Comparison of ENCODE assay signal across 10 cellular contexts in the genomic region with DNA sequence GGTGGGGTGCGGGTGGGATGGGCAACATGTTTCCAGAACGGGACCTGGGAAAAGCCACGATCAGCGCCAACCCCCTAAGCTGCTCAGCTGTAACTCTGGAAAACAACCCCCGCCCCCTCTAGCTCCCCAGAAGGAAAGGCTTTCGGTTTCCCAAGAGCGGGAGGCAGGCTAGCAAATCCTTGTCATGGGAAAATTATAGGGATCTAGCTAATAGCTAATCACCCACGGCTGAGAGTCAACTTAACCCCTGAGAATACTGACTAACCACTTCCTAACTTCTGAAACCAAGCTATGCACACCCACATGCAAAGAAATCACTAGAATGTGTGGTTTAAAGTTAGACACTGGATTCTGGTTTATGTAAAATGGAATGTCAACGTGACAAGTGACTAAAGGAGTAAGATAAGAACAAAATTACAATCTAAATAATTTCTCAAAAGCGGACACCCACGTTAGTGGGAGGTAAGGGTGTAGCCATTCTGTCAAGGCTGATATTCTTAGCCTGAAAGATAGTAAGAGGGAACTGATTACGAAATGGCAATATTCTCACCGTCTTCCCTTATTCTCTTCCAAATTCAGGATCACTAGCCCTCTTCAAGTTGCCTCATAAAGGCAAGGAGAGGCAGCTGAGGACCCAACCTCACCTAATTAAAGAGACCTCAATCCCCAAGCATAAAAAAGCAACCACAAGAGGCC. TPM values are rescaled to one million over a fixed set of nuclear protein-coding genes. Genes with fewer than 3 reads are reported as not detected.
A peak's percentile ranks its signal among the peaks of the same experiment; 100 is the strongest.
DNase-seq lines count a peak whose midpoint lies in the region; ATAC-seq, FAIRE-seq and TF ChIP-seq lines count a peak whose summit lies in the region.
"Had no signal": no experiment of that assay in that cellular context is flagged by ENCODE, and none has a peak within 500 bp of the region (broad histone marks: within the 10 kb centered on the region; RNA-seq: fewer than 3 reads in every experiment).

No MANE protein-coding gene starts in this region.

- peak overlapping the region in 1 of 2 experiments; percentile 30; a peak in 2 of 6 replicates for H3K27ac ChIP-seq in A549
- H3K27ac ChIP-seq in duodenal mucosa (ENCODE audit: low read depth, low read length) = peak overlapping the region; percentile 16

- H3K36me3 ChIP-seq in duodenal mucosa (ENCODE audit: control insufficient read depth in 1 of 2, insufficient read depth in 2 of 2, low read length in 2 of 2) = peaks cover 38 to 67% of the 10 kb centered on the region in 2 donors

- no peaks in the 10 kb centered on the region for H3K9me3 ChIP-seq in A549
- H3K9me3 ChIP-seq in duodenal mucosa (ENCODE audit: control insufficient read depth in 1 of 2, low read length in 2 of 2) = no peaks in the 10 kb centered on the region

- no peak for FAIRE-seq in A549 (lab: Jason Lieb, UNC)
- FAIRE-seq: TTC549 had no signal

- 0 out of 3 replicates have a peak overlapping the region, but pooled peaks have one; percentile 2 for H3K4me2 ChIP-seq in A549

- peaks cover 93% of the 10 kb centered on the region for H3K4me1 Mint-ChIP-seq in neural crest cell
- no peaks in the 10 kb centered on the region for H3K4me1 Mint-ChIP-seq in activated naive CD8-positive, alpha-beta T cell treated with anti-CD3 and anti-CD28 coated beads for 36 hours

- no peaks in the 10 kb centered on the region for H3K27me3 Mint-ChIP-seq in neural crest cell (ENCODE audit: low read depth)
- peaks cover 40% of the 10 kb centered on the region for H3K27me3 Mint-ChIP-seq in activated naive CD8-positive, alpha-beta T cell treated with anti-CD3 and anti-CD28 coated beads for 36 hours

- DNase-seq in A549 (ENCODE audit: low read depth in 1 of 2, low spot score in 1 of 2) (no peak), neural crest cell (ENCODE audit: low read depth, low spot score) (no peak), NCI-H2171 (lab: John Stamatoyannopoulos, UW) (no peak), KBM-7 (no peak), NCI-H1105 treated with DMSO at 0.1 percent for 48 hours (lab: John Stamatoyannopoulos, UW) (no peak)
- no peak for DNase-seq in activated naive CD8-positive, alpha-beta T cell treated with anti-CD3 and anti-CD28 coated beads for 36 hours
- DNase-seq: occipital lobe had no signal

- TF ChIP-seq POLR2A in A549 (IDR thresholded peaks at IDR 0.05; ENCODE audit: low read length) = no peak

- no peak overlapping the region for H3K27ac Mint-ChIP-seq in neural crest cell (ENCODE audit: unreplicated experiment)
- H3K27ac Mint-ChIP-seq in activated naive CD8-positive, alpha-beta T cell treated with anti-CD3 and anti-CD28 coated beads for 36 hours = no peak overlapping the region

- TF ChIP-seq RAD21 in A549 (conservative IDR thresholded peaks at IDR 0.05 in 1 of 2, IDR thresholded peaks at IDR 0.05 in 1 of 2) = no peak

- no peak for TF ChIP-seq CTCF in A549 (IDR thresholded peaks at IDR 0.05)
- no peak for TF ChIP-seq CTCF in neural crest cell (conservative IDR thresholded peaks at IDR 0.05)

- H3K4me3 ChIP-seq in A549 = no peak overlapping the region
- peak overlapping the region in 1 of 2 donors; percentile 3 for H3K4me3 ChIP-seq in duodenal mucosa (ENCODE audit: low read depth in 1 of 2, low read length in 2 of 2)

- H3K9ac ChIP-seq in duodenal mucosa (ENCODE audit: low read depth in 1 of 2, low read length in 2 of 2) = no peak overlapping the region

- peak overlapping the region; percentile 54 for H3K4me3 Mint-ChIP-seq in neural crest cell
- H3K4me3 Mint-ChIP-seq in activated naive CD8-positive, alpha-beta T cell treated with anti-CD3 and anti-CD28 coated beads for 36 hours = no peak overlapping the region

- ATAC-seq in A549 (no peak), HG02938 (IDR thresholded peaks at IDR 0.05; ENCODE audit: unreplicated experiment) (peak; percentile 59)

- H3K4me1 ChIP-seq in A549 (peaks cover 49% of the 10 kb centered on the region), duodenal mucosa (ENCODE audit: control insufficient read depth in 1 of 2, insufficient read depth in 2 of 2, low read length in 2 of 2) (peaks cover 26 to 33% of the 10 kb centered on the region in 2 donors)

- H3K9me3 Mint-ChIP-seq in neural crest cell = no peaks in the 10 kb centered on the region
- no peaks in the 10 kb centered on the region for H3K9me3 Mint-ChIP-seq in activated naive CD8-positive, alpha-beta T cell treated with anti-CD3 and anti-CD28 coated beads for 36 hours

- CTCF ChIA-PET in A549 (lab: Yijun Ruan, JAX) = interaction anchor here (0.6 to 1.1 kb wide), 4 partner anchors 63 to 1035 kb away, joined by 3 to 6 read pairs (median 4); no protein-coding TSS in a partner anchor

- POLR2A ChIA-PET in A549 (lab: Yijun Ruan, JAX) = interaction anchor here (0.9 kb wide), 1 partner anchor 12 kb away, joined by 3 read pairs; no protein-coding TSS in a partner anchor

- no peak for TF ChIP-seq EP300 in A549 (IDR thresholded peaks at IDR 0.05)

- H3K27me3 ChIP-seq in duodenal mucosa (ENCODE audit: control insufficient read depth in 1 of 2, insufficient read depth in 2 of 2, low read length in 2 of 2) = no peaks in the 10 kb centered on the region

- in situ Hi-C loops in KBM-7 (cut with MboI; ENCODE audit: low pct_unique_long_range_greater_than_20kb, low sequenced_read_pairs) = loop anchor here (25.0 kb wide), 1 partner anchor 191 kb away; no protein-coding TSS in a partner anchor

- peaks cover 38% of the 10 kb centered on the region for H3K36me3 Mint-ChIP-seq in neural crest cell (ENCODE audit: low read depth)
- H3K36me3 Mint-ChIP-seq in activated naive CD8-positive, alpha-beta T cell treated with anti-CD3 and anti-CD28 coated beads for 36 hours = no peaks in the 10 kb centered on the region

- WGBS in A549 (ENCODE audit: missing lambda C conversion rate) = 88% methylated on average over 13 of the region's 13 CpGs

TF ChIP-seq in A549, 52 proteins besides CTCF, POLR2A, EP300 and RAD21:
- TF ChIP-seq BHLHE40 (IDR thresholded peaks at IDR 0.05; ENCODE audit: low read depth, low read length) (no peak), CEBPB (IDR thresholded peaks at IDR 0.05) (peak in 1 of 2 experiments; percentile 43; a peak in 1 of 4 replicates)

RNA-seq across cellular contexts. Expression of a gene that starts 20.1 kb away (rescaled TPM):
- polyA plus RNA-seq in A549 (2011; rRNA removed) (90.0 and 141 TPM in 2 replicates), A549 (2017; fragmentation: RNase III; extraction: RNeasy Plus Mini Kit Qiagen cat#74134 plus additional on column Dnase treatment) (75.7 to 80.9 TPM (median 80.8 TPM) in 3 replicates)
- 34.0 and 43.4 TPM in 2 replicates for polyA plus RNA-seq in A549 (2012; cell fraction: cytosol; rRNA removed)
- polyA plus RNA-seq in A549 (2012; cell fraction: nucleus; rRNA removed) = 147 and 253 TPM in 2 replicates
- polyA minus RNA-seq in A549 (2011; rRNA and poly(A)+ RNA removed) = 334 and 370 TPM in 2 replicates
- total RNA-seq in neural crest cell = 67.7 and 70.3 TPM in 2 replicates
- under 1 TPM in 1 of 2 experiments, not detected in 1; 0.19 TPM for total RNA-seq in activated naive CD8-positive, alpha-beta T cell treated with anti-CD3 and anti-CD28 coated beads for 36 hours

Comparison
In these comparisons a context has a peak if more than half of its experiments do, and no peak if none do; other contexts are left out.
1. RNA of a gene that starts 20.1 kb away (total RNA-seq): 67.7 to 70.3 TPM in neural crest cell; 0.19 TPM in activated naive CD8-positive, alpha-beta T cell treated with anti-CD3 and anti-CD28 coated beads for 36 hours; every median in the first group is over 10 times any median in the second.